12 cellular contexts compared by ENCODE assay signal in genomic region chr11:123509737-123510578, GRCh38.
DNase-seq lines count a peak whose midpoint lies in the region; ATAC-seq, FAIRE-seq and TF ChIP-seq lines count a peak whose summit lies in the region.
"Had no signal": no experiment of that assay in that cellular context is flagged by ENCODE, and none has a peak within 500 bp of the region (broad histone marks: within the 10 kb centered on the region; RNA-seq: fewer than 3 reads in every experiment).

No MANE protein-coding gene starts in this region.

- H3K9me3 ChIP-seq in transverse colon = no peaks in the 10 kb centered on the region
- H3K9me3 ChIP-seq: sigmoid colon had no signal

- peak; percentile 89 for FAIRE-seq in H54 (lab: Jason Lieb, UNC)

- no peak overlapping the region for H3K27ac ChIP-seq in transverse colon
- H3K27ac ChIP-seq: epithelial cell of prostate, sigmoid colon had no signal

- 80 to 85% methylated on average over 2 to 18 of the region's 18 CpGs for WGBS in transverse colon (ENCODE audit: low coverage in 1 of 2), 2 donors

- no peaks in the 10 kb centered on the region for H3K36me3 ChIP-seq in transverse colon
- H3K36me3 ChIP-seq: sigmoid colon had no signal

- TF ChIP-seq POLR2A in H54 (IDR thresholded peaks at IDR 0.05; ENCODE audit: low read depth, low read length) = no peak
- TF ChIP-seq POLR2A in transverse colon (IDR thresholded peaks at IDR 0.05) = no peak

- no peak overlapping the region for H3K4me3 ChIP-seq in fibroblast of pulmonary artery (replicated peaks; ENCODE audit: low read depth, low read length)
- no peak overlapping the region for H3K4me3 ChIP-seq in transverse colon
- H3K4me3 ChIP-seq: sigmoid colon had no signal

- TF ChIP-seq EP300 in transverse colon (IDR thresholded peaks at IDR 0.05; ENCODE audit: low read depth) = no peak

- no peak for ATAC-seq in HG02852 (IDR thresholded peaks at IDR 0.05; ENCODE audit: unreplicated experiment)

- H3K4me1 ChIP-seq in transverse colon = no peaks in the 10 kb centered on the region
- H3K4me1 ChIP-seq: sigmoid colon had no signal

- no peaks in the 10 kb centered on the region for H3K27me3 ChIP-seq in transverse colon
- H3K27me3 ChIP-seq: sigmoid colon had no signal

- intact Hi-C loops in transverse colon (cut with DNase I; ENCODE audit: low total_unique reads) = no loop called here

- DNase-seq in H54 (ENCODE audit: insufficient read length, low spot score) (peak; percentile 73), SHP77 (lab: John Stamatoyannopoulos, UW) (peak; percentile 87 to 93), fibroblast of pulmonary artery (ENCODE audit: low read depth) (peak; percentile 81), pulmonary artery endothelial cell (ENCODE audit: low read depth, low spot score) (peak; percentile 49), transverse colon (no peak), glomerular visceral epithelial cell (ENCODE audit: extremely low spot score) (no peak)
- no peak for DNase-seq in activated naive CD4-positive, alpha-beta T cell treated with Interleukin-2 at 50 U/mL for 16 hours
- DNase-seq: activated CD4-positive, alpha-beta T cell treated with anti-CD3 and anti-CD28 coated beads for 4 hours; NCI-H2029 treated with DMSO at 0.1 percent for 48 hours; sigmoid colon had no signal

- in situ Hi-C loops in transverse colon (cut with MboI; ENCODE audit: low pct_ligation_motif_present in 1 of 4, low pct_unique_long_range_greater_than_20kb in 1 of 4, low sequenced_read_pairs in 3 of 4) = no loop called here

- TF ChIP-seq CTCF in fibroblast of pulmonary artery (IDR thresholded peaks at IDR 0.05; ENCODE audit: low read length, missing control alignments) (no peak), transverse colon (IDR thresholded peaks at IDR 0.05) (no peak)

Comparison
In these comparisons a context has a peak if more than half of its experiments do, and no peak if none do; other contexts are left out.
1. DNase-seq: peak in H54 (single experiment), SHP77 (2 of 2), fibroblast of pulmonary artery (single experiment) and pulmonary artery endothelial cell (single experiment); none in transverse colon (single experiment), glomerular visceral epithelial cell (single experiment) and activated naive CD4-positive, alpha-beta T cell treated with Interleukin-2 at 50 U/mL for 16 hours (single experiment).